In genomic region chr17:37088459-37088858, GRCh38 we compare ENCODE assay signal across 12 cellular contexts.
DNase-seq lines count a peak whose midpoint lies in the region; ATAC-seq and TF ChIP-seq lines count a peak whose summit lies in the region.
"Had no signal": no experiment of that assay in that cellular context is flagged by ENCODE, and none has a peak within 500 bp of the region (broad histone marks: within the 10 kb centered on the region; RNA-seq: fewer than 3 reads in every experiment).

No MANE protein-coding gene starts in this region.

- POLR2A ChIA-PET in activated CD8-positive, alpha-beta T cell treated with anti-CD3 and anti-CD28 coated beads, Interleukin-2, amount 10 ng/mL, durations not matched to agents 7 days and 5 days (lab: Charles Lee), result no interaction called here
- POLR2A ChIA-PET in HEK293T (lab: Yijun Ruan, JAX), result no interaction called here

- peak; percentile 75 for DNase-seq in COLO829 (ENCODE audit: low spot score)
- DNase-seq in Jurkat, Clone E6-1 (ENCODE audit: low read depth, low spot score), result peak; percentile 18
- DNase-seq in activated CD8-positive, alpha-beta T cell treated with anti-CD3 and anti-CD28 coated beads, Interleukin-2, amount 10 ng/mL, durations not matched to agents 7 days and 5 days, result peak; percentile 42
- DNase-seq in left lung, result no peak
- no peak for DNase-seq in NAMALWA (ENCODE audit: low spot score)
- DNase-seq in HEK293T (ENCODE audit: extremely low spot score), result no peak
- DNase-seq: Caco-2; NCI-H2171; stimulated activated CD4-positive, alpha-beta T cell treated with anti-CD3 and anti-CD28 coated beads, Interleukin-4, amount 100 ng/mL, for 1 hour had no signal

- CTCF ChIA-PET in activated CD8-positive, alpha-beta T cell treated with anti-CD3 and anti-CD28 coated beads, Interleukin-2, amount 10 ng/mL, durations not matched to agents 7 days and 5 days (lab: Charles Lee), result interaction anchor here (0.7 to 1.4 kb wide), 4 partner anchors 9 to 151 kb away, joined by 3 to 5 read pairs (median 4); no protein-coding TSS in a partner anchor
- CTCF ChIA-PET in HEK293T (lab: Yijun Ruan, JAX), result no interaction called here

- H3K27me3 Mint-ChIP-seq in activated CD8-positive, alpha-beta T cell treated with anti-CD3 and anti-CD28 coated beads, Interleukin-2, amount 10 ng/mL, durations not matched to agents 7 days and 5 days (ENCODE audit: low read depth), result no peaks in the 10 kb centered on the region

- no peaks in the 10 kb centered on the region for H3K9me3 ChIP-seq in left lung
- H3K9me3 ChIP-seq: Caco-2 had no signal

- no peaks in the 10 kb centered on the region for H3K9me3 Mint-ChIP-seq in activated CD8-positive, alpha-beta T cell treated with anti-CD3 and anti-CD28 coated beads, Interleukin-2, amount 10 ng/mL, durations not matched to agents 7 days and 5 days (ENCODE audit: insufficient read depth)

- peak overlapping the region; percentile 27 for H3K4me3 Mint-ChIP-seq in activated CD8-positive, alpha-beta T cell treated with anti-CD3 and anti-CD28 coated beads, Interleukin-2, amount 10 ng/mL, durations not matched to agents 7 days and 5 days

- peaks cover 62% of the 10 kb centered on the region for H3K4me1 Mint-ChIP-seq in activated CD8-positive, alpha-beta T cell treated with anti-CD3 and anti-CD28 coated beads, Interleukin-2, amount 10 ng/mL, durations not matched to agents 7 days and 5 days (ENCODE audit: low read depth)

- peak overlapping the region; percentile 95 for H3K27ac Mint-ChIP-seq in activated CD8-positive, alpha-beta T cell treated with anti-CD3 and anti-CD28 coated beads, Interleukin-2, amount 10 ng/mL, durations not matched to agents 7 days and 5 days

- peaks cover 0 to 23% of the 10 kb centered on the region in 2 donors for H3K4me1 ChIP-seq in left lung

- no peak overlapping the region for H3K27ac ChIP-seq in left lung
- H3K27ac ChIP-seq: cardiac muscle cell had no signal

- H3K36me3 Mint-ChIP-seq in activated CD8-positive, alpha-beta T cell treated with anti-CD3 and anti-CD28 coated beads, Interleukin-2, amount 10 ng/mL, durations not matched to agents 7 days and 5 days (ENCODE audit: low read depth), result peaks cover 51% of the 10 kb centered on the region

- no peaks in the 10 kb centered on the region for H3K27me3 ChIP-seq in left lung
- H3K27me3 ChIP-seq: cardiac muscle cell had no signal

- peaks cover 0 to 80% of the 10 kb centered on the region in 2 donors for H3K36me3 ChIP-seq in left lung
- H3K36me3 ChIP-seq: cardiac muscle cell had no signal

- intact Hi-C loops in left lung (cut with DNase I), result no loop called here

- TF ChIP-seq CTCF in left lung (IDR thresholded peaks at IDR 0.05), result no peak

- peak; percentile 48 for ATAC-seq in activated CD8-positive, alpha-beta T cell treated with anti-CD3 and anti-CD28 coated beads, Interleukin-2, amount 10 ng/mL, durations not matched to agents 7 days and 5 days
- peak; percentile 38 for ATAC-seq in left lung
- no peak for ATAC-seq in GM19397 (IDR thresholded peaks at IDR 0.05; ENCODE audit: unreplicated experiment)
- ATAC-seq: Panc1 had no signal

- no peak overlapping the region for H3K4me3 ChIP-seq in Jurkat, Clone E6-1 (ENCODE audit: low read length)
- H3K4me3 ChIP-seq in left lung, result no peak overlapping the region
- H3K4me3 ChIP-seq: cardiac muscle cell had no signal

TF ChIP-seq in HEK293T, 16 proteins besides CTCF, POLR2A, EP300 and RAD21:
- TF ChIP-seq CTBP1 (IDR thresholded peaks at IDR 0.05; ENCODE audit: borderline replicate concordance) (no peak), L3MBTL2 (conservative IDR thresholded peaks at IDR 0.05) (no peak), ELF4 (IDR thresholded peaks at IDR 0.05) (no peak), FOXM1 (IDR thresholded peaks at IDR 0.05; ENCODE audit: borderline replicate concordance) (no peak), TARDBP (IDR thresholded peaks at IDR 0.05) (no peak), PKNOX1 (IDR thresholded peaks at IDR 0.05) (no peak), SP1 (IDR thresholded peaks at IDR 0.05) (no peak), FOXA1 (IDR thresholded peaks at IDR 0.05) (no peak), NFRKB (IDR thresholded peaks at IDR 0.05) (no peak), HDGF (IDR thresholded peaks at IDR 0.05; ENCODE audit: borderline replicate concordance) (no peak), LEF1 (IDR thresholded peaks at IDR 0.05; ENCODE audit: borderline replicate concordance) (no peak), ARNT (IDR thresholded peaks at IDR 0.05) (no peak), SUZ12 (IDR thresholded peaks at IDR 0.05) (no peak)

Comparison
In these comparisons a context has a peak if more than half of its experiments do, and no peak if none do; other contexts are left out.
1. DNase-seq: peak in COLO829 (single experiment), Jurkat, Clone E6-1 (single experiment) and activated CD8-positive, alpha-beta T cell treated with anti-CD3 and anti-CD28 coated beads, Interleukin-2, amount 10 ng/mL, durations not matched to agents 7 days and 5 days (single experiment); none in left lung (0 of 2), NAMALWA (single experiment) and HEK293T (single experiment).